ENCODE assay signal across 8 cellular contexts in genomic region chrX:155881158-155881993, GRCh38. TPM values are rescaled to one million over a fixed set of nuclear protein-coding genes. Genes with fewer than 3 reads are reported as not detected.
DNase-seq lines count a peak whose midpoint lies in the region; ATAC-seq and FAIRE-seq lines count a peak whose summit lies in the region.

Gene VAMP7, plus strand, starts transcription at chrX:155881345. Its CDS starts 8,122 bp downstream, at chrX:155889467.

- ATAC-seq in GM18498 (IDR thresholded peaks at IDR 0.05; ENCODE audit: unreplicated experiment), result peak; percentile 93
- peak; percentile 89 for ATAC-seq in HG02884 (IDR thresholded peaks at IDR 0.05; ENCODE audit: unreplicated experiment)
- peak; percentile 100 for ATAC-seq in left ventricle myocardium superior

- peaks cover 5% of the 10 kb centered on the region for H3K36me3 Mint-ChIP-seq in T-helper 1 cell treated with Interleukin-12 subunit alpha and Interleukin-12 subunit beta and Interleukin-4 antibody, amounts not matched to agents 30 μg/mL and 1 μg/mL, for 36 hours (ENCODE audit: low read depth)

- H3K27ac Mint-ChIP-seq in T-helper 1 cell treated with Interleukin-12 subunit alpha and Interleukin-12 subunit beta and Interleukin-4 antibody, amounts not matched to agents 30 μg/mL and 1 μg/mL, for 36 hours, result peak within 1 kb of the TSS; percentile 89

- intact Hi-C loops in left ventricle myocardium superior (cut with micrococcal nuclease), result no loop called here

- no peak for FAIRE-seq in urothelium cell line (lab: Jason Lieb, UNC)

- peaks cover 14% of the 10 kb centered on the region for H3K4me1 Mint-ChIP-seq in T-helper 1 cell treated with Interleukin-12 subunit alpha and Interleukin-12 subunit beta and Interleukin-4 antibody, amounts not matched to agents 30 μg/mL and 1 μg/mL, for 36 hours (ENCODE audit: low read depth)

- H3K9me3 Mint-ChIP-seq in T-helper 1 cell treated with Interleukin-12 subunit alpha and Interleukin-12 subunit beta and Interleukin-4 antibody, amounts not matched to agents 30 μg/mL and 1 μg/mL, for 36 hours, result no peaks in the 10 kb centered on the region

- H3K27me3 Mint-ChIP-seq in T-helper 1 cell treated with Interleukin-12 subunit alpha and Interleukin-12 subunit beta and Interleukin-4 antibody, amounts not matched to agents 30 μg/mL and 1 μg/mL, for 36 hours (ENCODE audit: low read depth), result no peaks in the 10 kb centered on the region

- peak; percentile 66 for DNase-seq in NCI-H146 treated with DMSO at 0.1 percent for 48 hours (lab: John Stamatoyannopoulos, UW; ENCODE audit: unreplicated experiment)
- DNase-seq in amniotic stem cell (lab: John Stamatoyannopoulos, UW), result peak; percentile 20
- DNase-seq in left ventricle myocardium superior, result peak; percentile 91
- peak; percentile 52 for DNase-seq in pulmonary artery endothelial cell (ENCODE audit: low read depth, low spot score)
- DNase-seq in urothelium cell line (ENCODE audit: low spot score), result peak; percentile 89

- peak within 1 kb of the TSS; percentile 84 for H3K4me3 Mint-ChIP-seq in T-helper 1 cell treated with Interleukin-12 subunit alpha and Interleukin-12 subunit beta and Interleukin-4 antibody, amounts not matched to agents 30 μg/mL and 1 μg/mL, for 36 hours

RNA-seq across cellular contexts. Expression of gene VAMP7, which starts in this region (rescaled TPM):
- total RNA-seq in left ventricle myocardium superior, result 19.2 TPM
- total RNA-seq in pulmonary artery endothelial cell, result 45.2 and 46.3 TPM in 2 replicates

Comparison
In these comparisons a context has a peak if more than half of its experiments do, and no peak if none do; other contexts are left out.
1. Peak in every context shown above with its lines: DNase-seq and ATAC-seq.
2. DNase-seq: peak in every context shown above with its lines; median percentile 91 in left ventricle myocardium superior; 89 in urothelium cell line; 66 in NCI-H146 treated with DMSO at 0.1 percent for 48 hours; 52 in pulmonary artery endothelial cell; 20 in amniotic stem cell.